Comparison of ENCODE assay signal across 25 cellular contexts in genomic region chr10:3332732-3333131, GRCh38.
"Had no signal": no experiment of that assay in that cellular context is flagged by ENCODE, and none has a peak within 500 bp of the region (broad histone marks: within the 10 kb centered on the region; RNA-seq: fewer than 3 reads in every experiment).

No MANE protein-coding gene starts in this region.

- H3K9ac ChIP-seq: SK-N-SH had no signal

- H3K4me1 Mint-ChIP-seq: activated CD4-positive, alpha-beta T cell treated with anti-CD3 and anti-CD28 coated beads for 36 hours; activated naive CD4-positive, alpha-beta T cell treated with anti-CD3 and anti-CD28 coated beads, Interleukin-2, amount 10 ng/mL, durations not matched to agents 7 days and 5 days; activated naive CD8-positive, alpha-beta T cell treated with anti-CD3 and anti-CD28 coated beads for 36 hours had no signal

- DNase-seq: activated CD4-positive, alpha-beta memory T cell treated with anti-CD3 and anti-CD28 coated beads, Interleukin-2, amount 10 ng/mL, durations not matched to agents 7 days and 5 days; activated CD4-positive, alpha-beta T cell treated with anti-CD3 and anti-CD28 coated beads for 36 hours; activated CD4-positive, alpha-beta T cell treated with anti-CD3 and anti-CD28 coated beads, Interleukin-2, amount 50 U/mL, for 1 hour; activated gamma-delta T cell treated with Interleukin-2 at 50 U/mL for 16 hours; activated naive CD4-positive, alpha-beta T cell treated with anti-CD3 and anti-CD28 coated beads, Interleukin-2, amount 10 ng/mL, durations not matched to agents 7 days and 5 days; activated naive CD8-positive, alpha-beta T cell treated with anti-CD3 and anti-CD28 coated beads for 36 hours; activated T-cell treated with anti-CD3 and anti-CD28 coated beads for 4 hours; activated T-cell treated with anti-CD3 and anti-CD28 coated beads, Interleukin-2, amount 50 U/mL, for 72 hours; anterior cingulate cortex; cerebellar nuclear complex; MG63; MV-4-11; NCI-H1092 treated with DMSO at 0.1 percent for 48 hours; NCI-H1417 treated with DMSO at 0.1 percent for 48 hours; NCI-H1694 treated with DMSO at 0.1 percent for 48 hours; NCI-H2029 treated with DMSO at 0.1 percent for 48 hours; NCI-H345; NCI-H510A; NCI-H526 treated with DMSO at 0.1 percent for 48 hours; RPMI8226; SK-N-SH; T-helper 1 cell had no signal

- H3K27ac Mint-ChIP-seq: activated CD4-positive, alpha-beta memory T cell treated with anti-CD3 and anti-CD28 coated beads, Interleukin-2, amount 10 ng/mL, durations not matched to agents 7 days and 5 days; activated CD4-positive, alpha-beta T cell treated with anti-CD3 and anti-CD28 coated beads for 36 hours; activated naive CD4-positive, alpha-beta T cell treated with anti-CD3 and anti-CD28 coated beads, Interleukin-2, amount 10 ng/mL, durations not matched to agents 7 days and 5 days; activated naive CD8-positive, alpha-beta T cell treated with anti-CD3 and anti-CD28 coated beads for 36 hours; activated T-cell treated with anti-CD3 and anti-CD28 coated beads, Interleukin-2, amount 50 U/mL, for 72 hours; activated T-helper 2 cell treated with anti-CD3 and anti-CD28 coated beads, Interferon-gamma antibody, Interleukin-2, Interleukin-4, amounts not matched to agents 10 μg/mL and 5 μg/mL and 100 μg/mL, durations not matched to agents 14 hours and 24 hours and 36 hours had no signal

- H3K27ac ChIP-seq: VCaP had no signal

- H3K27me3 ChIP-seq: MG63 had no signal

- H3K36me3 ChIP-seq: MG63 had no signal

- H3K4me3 Mint-ChIP-seq: activated CD4-positive, alpha-beta memory T cell treated with anti-CD3 and anti-CD28 coated beads, Interleukin-2, amount 10 ng/mL, durations not matched to agents 7 days and 5 days; activated CD4-positive, alpha-beta T cell treated with anti-CD3 and anti-CD28 coated beads for 36 hours; activated naive CD4-positive, alpha-beta T cell treated with anti-CD3 and anti-CD28 coated beads, Interleukin-2, amount 10 ng/mL, durations not matched to agents 7 days and 5 days; activated naive CD8-positive, alpha-beta T cell treated with anti-CD3 and anti-CD28 coated beads for 36 hours; activated T-cell treated with anti-CD3 and anti-CD28 coated beads, Interleukin-2, amount 50 U/mL, for 72 hours had no signal

- H3K9me3 ChIP-seq: MG63, SK-N-SH had no signal

- H3K36me3 Mint-ChIP-seq: activated naive CD4-positive, alpha-beta T cell treated with anti-CD3 and anti-CD28 coated beads, Interleukin-2, amount 10 ng/mL, durations not matched to agents 7 days and 5 days; activated naive CD8-positive, alpha-beta T cell treated with anti-CD3 and anti-CD28 coated beads for 36 hours had no signal

- H3K4me3 ChIP-seq: MG63 had no signal

- H3K4me2 ChIP-seq: SK-N-SH had no signal

- H3K9me2 ChIP-seq: SK-N-SH had no signal

- H3K9me3 Mint-ChIP-seq: activated CD4-positive, alpha-beta memory T cell treated with anti-CD3 and anti-CD28 coated beads, Interleukin-2, amount 10 ng/mL, durations not matched to agents 7 days and 5 days; activated naive CD4-positive, alpha-beta T cell treated with anti-CD3 and anti-CD28 coated beads, Interleukin-2, amount 10 ng/mL, durations not matched to agents 7 days and 5 days; activated naive CD8-positive, alpha-beta T cell treated with anti-CD3 and anti-CD28 coated beads for 36 hours; activated T-cell treated with anti-CD3 and anti-CD28 coated beads, Interleukin-2, amount 50 U/mL, for 72 hours; activated T-helper 2 cell treated with anti-CD3 and anti-CD28 coated beads, Interferon-gamma antibody, Interleukin-2, Interleukin-4, amounts not matched to agents 10 μg/mL and 5 μg/mL and 100 μg/mL, durations not matched to agents 14 hours and 24 hours and 36 hours had no signal

- ATAC-seq: activated CD4-positive, alpha-beta T cell treated with anti-CD3 and anti-CD28 coated beads for 36 hours; activated T-cell treated with anti-CD3 and anti-CD28 coated beads, Interleukin-2, amount 50 U/mL, for 72 hours; Right ventricle myocardium inferior had no signal
